Comparison of ENCODE assay signal across 24 cellular contexts in the genomic region with DNA sequence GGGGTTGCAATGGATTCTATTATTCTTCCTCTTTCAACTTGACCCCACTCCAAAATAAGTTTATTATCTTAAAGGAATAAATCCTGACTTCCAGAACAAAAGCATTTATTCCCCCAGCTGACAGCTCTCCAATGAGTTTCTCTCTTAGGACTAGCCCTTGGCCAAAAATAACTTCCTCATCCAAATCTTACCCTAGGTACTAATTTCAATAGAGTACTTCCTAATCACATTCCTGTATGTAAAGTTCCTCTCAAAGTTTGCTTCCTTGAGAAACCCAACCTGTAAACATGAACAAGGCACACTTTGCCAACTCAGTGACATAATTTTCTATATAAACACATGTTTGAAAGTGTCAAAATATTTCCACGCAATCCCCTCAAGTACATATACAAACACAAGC.
"Had no signal": no experiment of that assay in that cellular context is flagged by ENCODE, and none has a peak within 500 bp of the region (broad histone marks: within the 10 kb centered on the region; RNA-seq: fewer than 3 reads in every experiment).

No MANE protein-coding gene starts in this region.

- ATAC-seq: activated naive CD4-positive, alpha-beta T cell treated with anti-CD3 and anti-CD28 coated beads, Interleukin-2, amount 50 U/mL, for 72 hours; activated T-cell treated with anti-CD3 and anti-CD28 coated beads, Interleukin-2, amount 50 U/mL, for 72 hours; esophagus mucosa; T-helper 17 cell had no signal

- H3K27me3 Mint-ChIP-seq: activated CD4-positive, alpha-beta memory T cell treated with anti-CD3 and anti-CD28 coated beads, Interleukin-2, amount 10 ng/mL, durations not matched to agents 7 days and 5 days; activated CD4-positive, alpha-beta T cell treated with anti-CD3 and anti-CD28 coated beads, Interleukin-2, amount 10 ng/mL, durations not matched to agents 7 days and 5 days; activated naive CD4-positive, alpha-beta T cell treated with anti-CD3 and anti-CD28 coated beads, Interleukin-2, amount 10 ng/mL, durations not matched to agents 7 days and 5 days; activated naive CD8-positive, alpha-beta T cell treated with anti-CD3 and anti-CD28 coated beads, Interleukin-2, amount 10 ng/mL, durations not matched to agents 7 days and 5 days; activated T-cell treated with anti-CD3 and anti-CD28 coated beads, Interleukin-2, amount 50 U/mL, for 24 hours; T-helper 17 cell had no signal

- H3K27ac Mint-ChIP-seq: activated CD4-positive, alpha-beta memory T cell treated with anti-CD3 and anti-CD28 coated beads, Interleukin-2, amount 10 ng/mL, durations not matched to agents 7 days and 5 days; activated CD4-positive, alpha-beta T cell treated with anti-CD3 and anti-CD28 coated beads, Interleukin-2, amount 10 ng/mL, durations not matched to agents 7 days and 5 days; activated naive CD4-positive, alpha-beta T cell treated with anti-CD3 and anti-CD28 coated beads, Interleukin-2, amount 10 ng/mL, durations not matched to agents 7 days and 5 days; activated naive CD4-positive, alpha-beta T cell treated with anti-CD3 and anti-CD28 coated beads, Interleukin-2, amount 50 U/mL, for 72 hours; activated naive CD8-positive, alpha-beta T cell treated with anti-CD3 and anti-CD28 coated beads, Interleukin-2, amount 10 ng/mL, durations not matched to agents 7 days and 5 days; activated T-cell treated with anti-CD3 and anti-CD28 coated beads, Interleukin-2, amount 50 U/mL, for 24 hours; activated T-cell treated with anti-CD3 and anti-CD28 coated beads, Interleukin-2, amount 50 U/mL, for 72 hours; T-helper 17 cell; T-helper 2 cell treated with Interferon-gamma antibody and Interleukin-4, amounts not matched to agents 5 μg/mL and 100 μg/mL, for 36 hours had no signal

- H3K4me1 Mint-ChIP-seq: activated CD4-positive, alpha-beta memory T cell treated with anti-CD3 and anti-CD28 coated beads, Interleukin-2, amount 10 ng/mL, durations not matched to agents 7 days and 5 days; activated CD4-positive, alpha-beta T cell treated with anti-CD3 and anti-CD28 coated beads, Interleukin-2, amount 10 ng/mL, durations not matched to agents 7 days and 5 days; activated naive CD4-positive, alpha-beta T cell treated with anti-CD3 and anti-CD28 coated beads, Interleukin-2, amount 10 ng/mL, durations not matched to agents 7 days and 5 days; activated naive CD8-positive, alpha-beta T cell treated with anti-CD3 and anti-CD28 coated beads, Interleukin-2, amount 10 ng/mL, durations not matched to agents 7 days and 5 days; T-helper 17 cell had no signal

- H3K4me3 Mint-ChIP-seq: activated CD4-positive, alpha-beta memory T cell treated with anti-CD3 and anti-CD28 coated beads, Interleukin-2, amount 10 ng/mL, durations not matched to agents 7 days and 5 days; activated CD4-positive, alpha-beta T cell treated with anti-CD3 and anti-CD28 coated beads, Interleukin-2, amount 10 ng/mL, durations not matched to agents 7 days and 5 days; activated naive CD4-positive, alpha-beta T cell treated with anti-CD3 and anti-CD28 coated beads, Interleukin-2, amount 10 ng/mL, durations not matched to agents 7 days and 5 days; activated naive CD8-positive, alpha-beta T cell treated with anti-CD3 and anti-CD28 coated beads, Interleukin-2, amount 10 ng/mL, durations not matched to agents 7 days and 5 days; activated T-cell treated with anti-CD3 and anti-CD28 coated beads, Interleukin-2, amount 50 U/mL, for 24 hours; activated T-cell treated with anti-CD3 and anti-CD28 coated beads, Interleukin-2, amount 50 U/mL, for 72 hours; T-helper 17 cell; T-helper 2 cell treated with Interferon-gamma antibody and Interleukin-4, amounts not matched to agents 5 μg/mL and 100 μg/mL, for 36 hours had no signal

- DNase-seq: activated CD4-positive, alpha-beta memory T cell treated with anti-CD3 and anti-CD28 coated beads, Interleukin-2, amount 10 ng/mL, durations not matched to agents 7 days and 5 days; activated CD4-positive, alpha-beta T cell treated with anti-CD3 and anti-CD28 coated beads for 1 hour; activated CD4-positive, alpha-beta T cell treated with anti-CD3 and anti-CD28 coated beads for 4 hours; activated CD4-positive, alpha-beta T cell treated with anti-CD3 and anti-CD28 coated beads, Interleukin-2, amount 10 ng/mL, durations not matched to agents 7 days and 5 days; activated CD4-positive, alpha-beta T cell treated with anti-CD3 and anti-CD28 coated beads, Interleukin-2, amount 50 U/mL, for 4 hours; activated CD8-positive, alpha-beta memory T cell treated with anti-CD3 and anti-CD28 coated beads, Interleukin-2, amount 50 U/mL, for 48 hours; activated gamma-delta T cell; activated naive CD4-positive, alpha-beta T cell; activated naive CD4-positive, alpha-beta T cell treated with anti-CD3 and anti-CD28 coated beads, Interleukin-2, amount 10 ng/mL, durations not matched to agents 7 days and 5 days; activated naive CD8-positive, alpha-beta T cell treated with anti-CD3 and anti-CD28 coated beads, Interleukin-2, amount 10 ng/mL, durations not matched to agents 7 days and 5 days; activated T-cell treated with anti-CD3 and anti-CD28 coated beads for 4 hours; activated T-cell treated with anti-CD3 and anti-CD28 coated beads, Interleukin-2, amount 50 U/mL, for 24 hours; activated T-cell treated with anti-CD3 and anti-CD28 coated beads, Interleukin-2, amount 50 U/mL, for 72 hours; caudate nucleus; cerebellar nuclear complex; colonic mucosa; effector CD8-positive, alpha-beta T cell; foreskin fibroblast; T-helper 1 cell; T-helper 17 cell; T1000 had no signal

- H3K4me3 ChIP-seq: colonic mucosa had no signal

- H3K9me3 Mint-ChIP-seq: activated CD4-positive, alpha-beta memory T cell treated with anti-CD3 and anti-CD28 coated beads, Interleukin-2, amount 10 ng/mL, durations not matched to agents 7 days and 5 days; activated CD4-positive, alpha-beta T cell treated with anti-CD3 and anti-CD28 coated beads, Interleukin-2, amount 10 ng/mL, durations not matched to agents 7 days and 5 days had no signal

- H3K36me3 Mint-ChIP-seq: activated naive CD4-positive, alpha-beta T cell treated with anti-CD3 and anti-CD28 coated beads, Interleukin-2, amount 10 ng/mL, durations not matched to agents 7 days and 5 days; activated naive CD4-positive, alpha-beta T cell treated with anti-CD3 and anti-CD28 coated beads, Interleukin-2, amount 50 U/mL, for 72 hours; activated naive CD8-positive, alpha-beta T cell treated with anti-CD3 and anti-CD28 coated beads, Interleukin-2, amount 10 ng/mL, durations not matched to agents 7 days and 5 days had no signal
